ENCODE assay signal across 8 cellular contexts in genomic region chr1:62869217-62869754, GRCh38.
"Had no signal": no experiment of that assay in that cellular context is flagged by ENCODE, and none has a peak within 500 bp of the region (broad histone marks: within the 10 kb centered on the region; RNA-seq: fewer than 3 reads in every experiment).

No MANE protein-coding gene starts in this region.

- H3K27ac Mint-ChIP-seq: HFFc6 had no signal

- ATAC-seq: HCT116, K562 had no signal

- H3K36me3 ChIP-seq: HAP-1 had no signal

- DNase-seq: GOT3, H7, HFFc6, KG1 had no signal

- H3K9me3 ChIP-seq: HAP-1 had no signal

- H3K4me3 ChIP-seq: HAP-1, K562 had no signal

- FAIRE-seq: K562 had no signal

- H3K9me3 Mint-ChIP-seq: HFFc6 had no signal

- H3K4me3 Mint-ChIP-seq: HFFc6 had no signal

- H3K27ac ChIP-seq: HL-60 had no signal
